In genomic region chr2:120908314-120908975, GRCh38 we compare ENCODE assay signal across 17 cellular contexts.
"Had no signal": no experiment of that assay in that cellular context is flagged by ENCODE, and none has a peak within 500 bp of the region (broad histone marks: within the 10 kb centered on the region; RNA-seq: fewer than 3 reads in every experiment).

No MANE protein-coding gene starts in this region.

- H3K36me3 ChIP-seq: adrenal gland, cardiac muscle cell, thoracic aorta, upper lobe of left lung had no signal

- H3K4me3 ChIP-seq: adrenal gland, cardiac muscle cell, lung, thoracic aorta, upper lobe of left lung had no signal

- FAIRE-seq: keratinocyte had no signal

- H3K27me3 ChIP-seq: adrenal gland, cardiac muscle cell, upper lobe of left lung had no signal

- DNase-seq: activated CD4-positive, alpha-beta T cell treated with anti-CD3 and anti-CD28 coated beads, Interleukin-2, amount 50 U/mL, for 1 hour; activated effector memory CD4-positive, alpha-beta T cell treated with anti-CD3 and anti-CD28 coated beads, Interleukin-2, amount 50 U/mL, for 16 hours; activated naive CD4-positive, alpha-beta T cell treated with anti-CD3 and anti-CD28 coated beads, Interleukin-2, amount 50 U/mL, for 16 hours; activated T-cell treated with anti-CD3 and anti-CD28 coated beads, Interleukin-2, amount 50 U/mL, for 72 hours; adrenal gland; effector memory CD8-positive, alpha-beta T cell; foreskin fibroblast; glutamatergic neuron; hypothalamus; stimulated activated naive B cell treated with anti-CD40 and anti-IgM and Interleukin-4, amounts not matched to agents 10 μg/mL and 1 μg/mL and 100 μg/mL, for 72 hours; upper lobe of left lung had no signal

- ATAC-seq: activated CD4-positive, CD25-positive, alpha-beta regulatory T cell treated with anti-CD3 and anti-CD28 coated beads, Interleukin-2, amount 50 U/mL, for 24 hours; activated T-cell treated with anti-CD3 and anti-CD28 coated beads, Interleukin-2, amount 50 U/mL, for 72 hours; effector memory CD8-positive, alpha-beta T cell; natural killer cell treated with Interleukin-12 subunit alpha and Interleukin-12 subunit beta and Interleukin-15 and Interleukin-18, amount 100 ng/mL, for 72 hours; stimulated activated naive B cell treated with anti-CD40 and anti-IgM and Interleukin-4, amounts not matched to agents 10 μg/mL and 1 μg/mL and 100 μg/mL, for 72 hours had no signal

- H3K27ac ChIP-seq: adrenal gland, cardiac muscle cell, thoracic aorta, upper lobe of left lung had no signal

- H3K4me1 ChIP-seq: adrenal gland had no signal

- H3K9me3 ChIP-seq: adrenal gland, thoracic aorta, upper lobe of left lung had no signal
